ENCODE assay signal across 10 cellular contexts in the genomic region with DNA sequence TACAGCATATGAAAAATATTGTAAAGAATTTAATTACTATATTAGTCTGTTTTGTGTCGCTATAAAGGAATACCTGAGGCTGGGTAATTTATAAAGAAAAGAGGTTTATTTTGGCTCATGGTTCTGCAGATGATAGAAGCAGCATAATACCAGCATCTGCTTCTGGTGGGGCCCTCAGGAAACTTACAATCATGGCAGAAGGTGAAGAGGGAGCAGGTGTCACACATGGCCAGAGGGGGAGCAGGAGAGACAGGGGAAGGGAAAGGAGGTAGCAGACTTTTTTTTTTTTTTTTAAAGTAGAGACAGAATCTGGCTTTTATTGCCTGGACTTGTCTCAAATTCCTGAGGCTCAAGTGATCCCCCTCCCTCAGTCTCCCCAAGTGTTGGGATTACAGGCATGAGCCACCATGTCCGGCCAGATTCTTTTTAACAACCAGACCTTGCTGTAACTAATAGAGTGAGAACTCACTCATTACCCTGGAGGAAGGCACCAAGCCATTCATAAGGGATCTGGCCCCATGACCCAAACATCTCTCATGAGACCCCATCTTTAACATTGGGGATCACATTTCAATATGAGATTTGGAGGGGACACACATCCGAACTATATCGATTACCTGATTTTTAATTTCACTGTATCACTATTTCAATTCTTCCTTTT.
DNase-seq lines count a peak whose midpoint lies in the region; ATAC-seq and TF ChIP-seq lines count a peak whose summit lies in the region.
"Had no signal": no experiment of that assay in that cellular context is flagged by ENCODE, and none has a peak within 500 bp of the region (broad histone marks: within the 10 kb centered on the region; RNA-seq: fewer than 3 reads in every experiment).

No MANE protein-coding gene starts in this region.

- H3K4me3 ChIP-seq in fibroblast of mammary gland (ENCODE audit: control insufficient read depth, low read depth, low read length), result no peak overlapping the region
- H3K4me3 ChIP-seq: tibial artery had no signal

- H3K27me3 Mint-ChIP-seq in CD14-positive monocyte (ENCODE audit: low read depth in 3 of 3), result no peaks in the 10 kb centered on the region
- H3K27me3 Mint-ChIP-seq in T-cell, result no peaks in the 10 kb centered on the region

- H3K4me1 Mint-ChIP-seq in CD14-positive monocyte (no peaks in the 10 kb centered on the region), T-cell (peaks cover 7 to 9% (median 8%) of the 10 kb centered on the region in 3 donors)

- POLR2A ChIA-PET in T-cell (lab: Charles Lee), result no interaction called here

- H3K4me3 Mint-ChIP-seq in CD14-positive monocyte, result no peak overlapping the region
- H3K4me3 Mint-ChIP-seq in T-cell, result no peak overlapping the region

- H3K36me3 Mint-ChIP-seq in CD14-positive monocyte (peaks cover 4 to 22% of the 10 kb centered on the region in 2 donors), T-cell (peaks cover 16% of the 10 kb centered on the region)

- DNase-seq in CD14-positive monocyte (ENCODE audit: low spot score) (no peak), T-cell (peak in 21 of 34 experiments; percentile 1 to 37 (median 14)), fibroblast of mammary gland (ENCODE audit: low read depth) (no peak), AG08395 (ENCODE audit: low spot score) (no peak), NCI-H446 (lab: John Stamatoyannopoulos, UW) (no peak)
- DNase-seq: NCI-H524 treated with DMSO at 0.1 percent for 48 hours, tibial artery had no signal

- intact Hi-C loops in CD14-positive monocyte (cut with micrococcal nuclease), result no loop called here

- CTCF ChIA-PET in T-cell (lab: Charles Lee), result interaction anchor here in 1 of 2 donors (0.8 kb wide), 1 partner anchor 59 kb away, joined by 3 read pairs; no protein-coding TSS in a partner anchor

- peak; percentile 28 for TF ChIP-seq CTCF in CD14-positive monocyte (IDR thresholded peaks at IDR 0.05)
- TF ChIP-seq CTCF in GM12874 (IDR thresholded peaks at IDR 0.05; ENCODE audit: insufficient read depth, low read depth, low read length), result peak; percentile 26; the same call in 1 of the 2 replicates
- TF ChIP-seq CTCF in fibroblast of mammary gland (conservative IDR thresholded peaks at IDR 0.05; ENCODE audit: control insufficient read depth, insufficient read depth, low read depth, low read length), result peak; percentile 20

- peak in 1 of 4 experiments; percentile 49 for ATAC-seq in T-cell (replicated peaks in 1 of 4)
- no peak for ATAC-seq in HG03571 (IDR thresholded peaks at IDR 0.05; ENCODE audit: unreplicated experiment)
- ATAC-seq in GM21576 (IDR thresholded peaks at IDR 0.05; ENCODE audit: unreplicated experiment), result no peak

- no peaks in the 10 kb centered on the region for H3K9me3 Mint-ChIP-seq in CD14-positive monocyte
- peaks cover 0 to 3% (median 0%) of the 10 kb centered on the region in 3 donors for H3K9me3 Mint-ChIP-seq in T-cell

- H3K27ac Mint-ChIP-seq in CD14-positive monocyte (peak overlapping the region in 1 of 7 donors; percentile 43), T-cell (no peak overlapping the region)

Comparison
In these comparisons a context has a peak if more than half of its experiments do, and no peak if none do; other contexts are left out.
1. DNase-seq: peak in T-cell (21 of 34); none in CD14-positive monocyte (single experiment), fibroblast of mammary gland (single experiment), AG08395 (single experiment) and NCI-H446 (0 of 2).
2. Peak in every context shown above with its lines, with median percentiles within 50 percentile points of each other: CTCF ChIP-seq.